Comparison of ENCODE assay signal across 31 cellular contexts in the genomic region with DNA sequence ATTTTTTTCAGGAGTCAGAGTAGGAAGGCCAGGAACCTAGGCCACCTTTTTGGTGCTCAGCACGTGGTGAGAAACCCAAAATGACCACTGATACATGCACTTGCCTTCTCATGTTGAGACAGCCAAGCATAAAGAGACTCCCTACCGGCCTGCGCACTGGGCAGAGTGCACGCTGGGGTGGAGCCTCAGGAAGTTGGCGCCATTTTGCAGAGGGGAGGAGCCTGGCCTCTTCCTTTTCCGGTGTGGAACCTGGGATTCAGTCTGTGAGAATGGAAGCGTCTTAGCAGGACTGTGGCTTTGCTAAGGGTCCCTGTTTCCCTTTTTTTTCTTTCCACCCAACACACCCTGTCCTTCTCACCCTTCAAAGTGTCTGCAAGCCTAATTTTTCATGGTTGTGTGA.
"Had no signal": no experiment of that assay in that cellular context is flagged by ENCODE, and none has a peak within 500 bp of the region (broad histone marks: within the 10 kb centered on the region; RNA-seq: fewer than 3 reads in every experiment).

No MANE protein-coding gene starts in this region.

- H3K4me3 ChIP-seq: breast epithelium, esophagus muscularis mucosa, left ventricle myocardium inferior, lung, mucosa of descending colon, ovary, skin epidermis, thyroid gland, upper lobe of left lung had no signal

- H3K27ac Mint-ChIP-seq: activated naive CD4-positive, alpha-beta T cell treated with anti-CD3 and anti-CD28 coated beads for 36 hours; activated naive CD8-positive, alpha-beta T cell treated with anti-CD3 and anti-CD28 coated beads, Interleukin-2, amount 10 ng/mL, durations not matched to agents 7 days and 5 days; dendritic cell treated with granulocyte-macrophage colony-stimulating factor and Interleukin-4, amounts not matched to agents 40 ng/mL and 50 ng/mL, for 4 days; nephron progenitor cell; progenitor cell of endocrine pancreas; stimulated activated memory B cell treated with anti-CD40 and anti-IgM and Interleukin-4, amounts not matched to agents 10 μg/mL and 1 μg/mL and 100 μg/mL, for 72 hours; stimulated activated naive CD8-positive, alpha-beta T cell treated with anti-CD3 and anti-CD28 coated beads, Interleukin-15, amount 100 ng/mL, for 72 hours had no signal

- H3K4me3 Mint-ChIP-seq: activated naive CD4-positive, alpha-beta T cell treated with anti-CD3 and anti-CD28 coated beads for 36 hours; activated naive CD8-positive, alpha-beta T cell treated with anti-CD3 and anti-CD28 coated beads, Interleukin-2, amount 10 ng/mL, durations not matched to agents 7 days and 5 days; activated T-cell treated with anti-CD3 and anti-CD28 coated beads, Interleukin-2, amount 50 U/mL, for 72 hours; dendritic cell treated with granulocyte-macrophage colony-stimulating factor and Interleukin-4, amounts not matched to agents 40 ng/mL and 50 ng/mL, for 4 days; nephron progenitor cell; stimulated activated memory B cell treated with anti-CD40 and anti-IgM and Interleukin-4, amounts not matched to agents 10 μg/mL and 1 μg/mL and 100 μg/mL, for 72 hours; stimulated activated naive CD8-positive, alpha-beta T cell treated with anti-CD3 and anti-CD28 coated beads, Interleukin-15, amount 100 ng/mL, for 72 hours had no signal

- H3K36me3 ChIP-seq: breast epithelium, esophagus muscularis mucosa, left ventricle myocardium inferior, ovary, thyroid gland, upper lobe of left lung had no signal

- H3K9me3 Mint-ChIP-seq: activated T-cell treated with anti-CD3 and anti-CD28 coated beads, Interleukin-2, amount 50 U/mL, for 72 hours; stimulated activated memory B cell treated with anti-CD40 and anti-IgM and Interleukin-4, amounts not matched to agents 10 μg/mL and 1 μg/mL and 100 μg/mL, for 72 hours had no signal

- FAIRE-seq: TTC549 had no signal

- DNase-seq: activated CD4-positive, alpha-beta T cell treated with anti-CD3 and anti-CD28 coated beads for 4 hours; activated CD4-positive, alpha-beta T cell treated with anti-CD3 and anti-CD28 coated beads, Interleukin-2, amount 50 U/mL, for 4 hours; activated effector memory CD4-positive, alpha-beta T cell treated with Interleukin-2 at 50 U/mL for 16 hours; activated naive CD4-positive, alpha-beta T cell treated with anti-CD3 and anti-CD28 coated beads for 36 hours; activated naive CD8-positive, alpha-beta T cell treated with anti-CD3 and anti-CD28 coated beads, Interleukin-2, amount 10 ng/mL, durations not matched to agents 7 days and 5 days; activated T-cell treated with anti-CD3 and anti-CD28 coated beads for 4 hours; activated T-cell treated with anti-CD3 and anti-CD28 coated beads, Interleukin-2, amount 50 U/mL, for 72 hours; amniotic stem cell; central memory CD4-positive, alpha-beta T cell; foreskin keratinocyte; left ventricle myocardium inferior; mucosa of descending colon; nephron progenitor cell; ovary; stimulated activated CD4-positive, alpha-beta T cell treated with anti-CD3 and anti-CD28 coated beads, Interleukin-12 subunit alpha, Interleukin-12 subunit beta, amount 100 ng/mL, for 4 hours; stimulated activated CD4-positive, alpha-beta T cell treated with anti-CD3 and anti-CD28 coated beads, Interleukin-4, amount 100 ng/mL, for 24 hours; stimulated activated naive CD8-positive, alpha-beta T cell treated with anti-CD3 and anti-CD28 coated beads, Interleukin-15, amount 100 ng/mL, for 72 hours; substantia nigra; T-helper 9 cell; thyroid gland; upper lobe of left lung had no signal

- H3K27me3 ChIP-seq: breast epithelium, esophagus muscularis mucosa, foreskin keratinocyte, ovary, thyroid gland, upper lobe of left lung had no signal

- H3K27me3 Mint-ChIP-seq: activated naive CD8-positive, alpha-beta T cell treated with anti-CD3 and anti-CD28 coated beads, Interleukin-2, amount 10 ng/mL, durations not matched to agents 7 days and 5 days; dendritic cell treated with granulocyte-macrophage colony-stimulating factor and Interleukin-4, amounts not matched to agents 40 ng/mL and 50 ng/mL, for 4 days; progenitor cell of endocrine pancreas; stimulated activated memory B cell treated with anti-CD40 and anti-IgM and Interleukin-4, amounts not matched to agents 10 μg/mL and 1 μg/mL and 100 μg/mL, for 72 hours; stimulated activated naive CD8-positive, alpha-beta T cell treated with anti-CD3 and anti-CD28 coated beads, Interleukin-15, amount 100 ng/mL, for 72 hours had no signal

- H3K27ac ChIP-seq: breast epithelium, esophagus muscularis mucosa, foreskin keratinocyte, left ventricle myocardium inferior, ovary, skin epidermis, thyroid gland, upper lobe of left lung, VCaP had no signal

- ATAC-seq: activated T-cell treated with anti-CD3 and anti-CD28 coated beads, Interleukin-2, amount 50 U/mL, for 72 hours; foreskin keratinocyte; mucosa of descending colon; sciatic nerve; stimulated activated memory B cell treated with anti-CD40 and anti-IgM and Interleukin-4, amounts not matched to agents 10 μg/mL and 1 μg/mL and 100 μg/mL, for 72 hours; stimulated activated naive CD8-positive, alpha-beta T cell treated with anti-CD3 and anti-CD28 coated beads, Interleukin-15, amount 100 ng/mL, for 72 hours had no signal

- H3K4me1 ChIP-seq: breast epithelium, thyroid gland, upper lobe of left lung had no signal
